ENCODE assay signal across 8 cellular contexts in genomic region chr1:119646521-119647227, GRCh38. TPM values are rescaled to one million over a fixed set of nuclear protein-coding genes. Genes with fewer than 3 reads are reported as not detected.
A peak's percentile ranks its signal among the peaks of the same experiment; 100 is the strongest.
DNase-seq lines count a peak whose midpoint lies in the region; ATAC-seq and TF ChIP-seq lines count a peak whose summit lies in the region.
"Had no signal": no experiment of that assay in that cellular context is flagged by ENCODE, and none has a peak within 500 bp of the region (broad histone marks: within the 10 kb centered on the region; RNA-seq: fewer than 3 reads in every experiment).

No MANE protein-coding gene starts in this region.

- peaks cover 60% of the 10 kb centered on the region for H3K79me2 ChIP-seq in SK-N-SH (ENCODE audit: insufficient read depth)

- DNase-seq in H7 (no peak), SK-N-SH (no peak), glomerular visceral epithelial cell (ENCODE audit: extremely low spot score) (peak; percentile 86), retinal pigment epithelial cell (ENCODE audit: low read depth) (no peak), NCI-H2171 (lab: John Stamatoyannopoulos, UW) (no peak), DMS 273 (lab: John Stamatoyannopoulos, UW; ENCODE audit: unreplicated experiment) (no peak)

- no peaks in the 10 kb centered on the region for H3K9me2 ChIP-seq in SK-N-SH

- POLR2A ChIA-PET in SK-N-SH (lab: Yijun Ruan, JAX), result interaction anchor here (0.6 to 2.7 kb wide), 4 partner anchors 12 to 65 kb away, joined by 3 to 7 read pairs (median 6); partner anchors contain the start of gene PHGDH

- CTCF ChIA-PET in SK-N-SH (lab: Yijun Ruan, JAX), result interaction anchor here (0.6 to 6.3 kb wide), 16 partner anchors 8 to 67 kb away, joined by 3 to 66 read pairs (median 10); no protein-coding TSS in a partner anchor

- peaks cover 12% of the 10 kb centered on the region for H4K20me1 ChIP-seq in SK-N-SH (ENCODE audit: insufficient read depth)

- H3K27me3 ChIP-seq in H7 (ENCODE audit: control insufficient read depth, insufficient read depth, low read length) (no peaks in the 10 kb centered on the region; the same call in 1 of the 2 replicates), SK-N-SH (ENCODE audit: insufficient read depth) (no peaks in the 10 kb centered on the region)

- peak in 1 of 2 experiments; percentile 4; a peak in 1 of 4 replicates for TF ChIP-seq EP300 in SK-N-SH (IDR thresholded peaks at IDR 0.05; ENCODE audit: borderline replicate concordance in 1 of 2, low read depth in 1 of 2, low read length in 1 of 2)

- TF ChIP-seq CTCF in SK-N-SH (IDR thresholded peaks at IDR 0.05), result no peak
- TF ChIP-seq CTCF in retinal pigment epithelial cell (conservative IDR thresholded peaks at IDR 0.05; ENCODE audit: low read depth, low read length), result no peak

- no peak for ATAC-seq in GM19023 (IDR thresholded peaks at IDR 0.05; ENCODE audit: unreplicated experiment)

- H3K4me1 ChIP-seq in SK-N-SH (ENCODE audit: control insufficient read depth in 1 of 2, insufficient read depth in 2 of 2, low read depth in 1 of 2, low read length in 1 of 2), result peaks cover 5 to 11% of the 10 kb centered on the region in 2 experiments; a peak in 3 of 4 replicates

- H3K36me3 ChIP-seq in H7 (replicated peaks; ENCODE audit: control insufficient read depth, insufficient read depth, low read length) (no peaks in the 10 kb centered on the region), SK-N-SH (replicated peaks in 1 of 2; ENCODE audit: control insufficient read depth in 1 of 2, insufficient read depth in 2 of 2, low read length in 1 of 2) (peaks cover 5% of the 10 kb centered on the region in 2 experiments)

- WGBS in SK-N-SH (ENCODE audit: low lambda C conversion rate), result 23% methylated on average over 15 of the region's 15 CpGs

- peak overlapping the region; percentile 94 for H3K9ac ChIP-seq in SK-N-SH

- no peak for TF ChIP-seq RAD21 in SK-N-SH (IDR thresholded peaks at IDR 0.05; ENCODE audit: low read length)

- H3K4me3 ChIP-seq in H7 (ENCODE audit: insufficient read depth, low read depth, low read length) (peak overlapping the region; percentile 75), SK-N-SH (ENCODE audit: low read depth in 2 of 2, low read length in 1 of 2) (peak overlapping the region; percentile 97 to 98), retinal pigment epithelial cell (ENCODE audit: low read length) (peak overlapping the region; percentile 87)

- peak overlapping the region; percentile 96 for H3K4me2 ChIP-seq in SK-N-SH

- peak overlapping the region; percentile 96; a peak in 3 of 4 replicates for H3K27ac ChIP-seq in SK-N-SH (ENCODE audit: low read depth in 2 of 2, low read length in 1 of 2)
- H3K27ac ChIP-seq: KMS-11 had no signal

- peaks cover 18% of the 10 kb centered on the region for H3F3A ChIP-seq in SK-N-SH (replicated peaks; ENCODE audit: insufficient read depth)

- no peaks in the 10 kb centered on the region for H3K9me3 ChIP-seq in SK-N-SH

- H2AFZ ChIP-seq in SK-N-SH (ENCODE audit: low read depth), result no peak overlapping the region; the same call in 1 of the 2 replicates

TF ChIP-seq in SK-N-SH, 30 proteins besides CTCF, POLR2A, EP300 and RAD21:
- TF ChIP-seq TCF12 (IDR thresholded peaks at IDR 0.05) (peak; percentile 26; the same call in 1 of the 2 replicates), NFIC (IDR thresholded peaks at IDR 0.05; ENCODE audit: borderline replicate concordance) (peak; percentile 45; the same call in 1 of the 2 replicates), FOSL2 (IDR thresholded peaks at IDR 0.05; ENCODE audit: borderline replicate concordance, low read depth) (peak; percentile 18; the same call in 1 of the 2 replicates), POLR2AphosphoS5 (IDR thresholded peaks at IDR 0.05; ENCODE audit: low read depth, low read length) (no peak; the same call in 1 of the 2 replicates)

RNA-seq across cellular contexts. Expression of gene ZNF697, which starts 1.4 kb away (rescaled TPM):
- total RNA-seq in H7 (2014; rRNA removed; shearing (Covaris generic)), result 17.3 and 20.1 TPM in 2 replicates
- 3.4 and 4.1 TPM in 2 replicates for polyA plus RNA-seq in SK-N-SH (2012; rRNA removed)
- polyA plus RNA-seq in SK-N-SH (2012; cell fraction: cytosol; rRNA removed), result 4.6 and 4.8 TPM in 2 replicates
- polyA plus RNA-seq in SK-N-SH (2012; cell fraction: nucleus; rRNA removed), result 5.4 and 7.5 TPM in 2 replicates
